Comparison of ENCODE assay signal across 1 cellular context in the genomic region with DNA sequence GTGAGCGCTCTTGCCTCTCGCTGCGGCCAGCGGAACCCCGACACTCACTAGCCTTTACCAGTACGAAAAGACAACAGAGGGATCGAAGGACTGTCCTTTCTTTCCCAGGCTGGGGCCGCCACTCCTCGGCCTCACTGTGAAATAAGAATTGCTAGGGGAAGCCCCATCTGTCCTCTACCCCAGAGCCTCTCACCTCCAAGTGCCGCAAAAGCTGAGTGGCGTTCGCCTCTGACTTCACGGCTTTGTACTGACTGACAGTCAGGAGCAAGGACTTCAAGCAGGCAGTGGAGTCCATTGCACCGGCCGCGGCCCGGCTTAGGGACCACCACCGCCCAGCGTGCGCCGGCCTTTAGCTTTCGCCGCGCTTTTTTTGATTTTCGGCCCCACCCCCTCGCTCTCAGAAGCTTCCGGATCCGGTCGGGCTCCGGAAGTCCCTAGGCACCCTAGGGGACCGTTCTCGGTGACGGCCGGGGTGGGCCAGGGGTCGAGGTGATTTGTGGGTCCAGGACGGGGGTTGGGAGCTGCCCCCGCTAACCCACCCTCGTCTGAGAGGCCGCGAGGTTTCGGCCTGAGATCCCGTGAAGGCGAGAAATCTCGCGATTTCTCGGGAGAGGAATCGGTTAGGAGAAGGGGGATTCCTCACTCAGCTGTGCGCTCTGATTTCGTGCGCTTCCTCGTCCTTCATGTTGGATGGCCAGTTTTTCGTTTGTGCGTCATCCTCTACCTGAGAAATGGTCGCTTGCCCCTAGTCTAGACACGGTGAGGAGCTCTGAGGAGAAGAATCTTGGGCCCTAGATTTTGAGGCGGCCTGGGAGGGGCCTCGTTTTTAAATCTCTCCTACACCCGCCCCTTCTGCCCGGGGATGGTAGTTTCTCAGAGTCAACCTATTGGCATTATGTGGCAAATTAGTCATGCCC.
TF ChIP-seq lines count a peak whose summit lies in the region.

A gene (minus strand): TSS at position 358 of the 917 bp plus-strand sequence. CDS start 63 bp downstream, at position 295.
A gene with protein sequence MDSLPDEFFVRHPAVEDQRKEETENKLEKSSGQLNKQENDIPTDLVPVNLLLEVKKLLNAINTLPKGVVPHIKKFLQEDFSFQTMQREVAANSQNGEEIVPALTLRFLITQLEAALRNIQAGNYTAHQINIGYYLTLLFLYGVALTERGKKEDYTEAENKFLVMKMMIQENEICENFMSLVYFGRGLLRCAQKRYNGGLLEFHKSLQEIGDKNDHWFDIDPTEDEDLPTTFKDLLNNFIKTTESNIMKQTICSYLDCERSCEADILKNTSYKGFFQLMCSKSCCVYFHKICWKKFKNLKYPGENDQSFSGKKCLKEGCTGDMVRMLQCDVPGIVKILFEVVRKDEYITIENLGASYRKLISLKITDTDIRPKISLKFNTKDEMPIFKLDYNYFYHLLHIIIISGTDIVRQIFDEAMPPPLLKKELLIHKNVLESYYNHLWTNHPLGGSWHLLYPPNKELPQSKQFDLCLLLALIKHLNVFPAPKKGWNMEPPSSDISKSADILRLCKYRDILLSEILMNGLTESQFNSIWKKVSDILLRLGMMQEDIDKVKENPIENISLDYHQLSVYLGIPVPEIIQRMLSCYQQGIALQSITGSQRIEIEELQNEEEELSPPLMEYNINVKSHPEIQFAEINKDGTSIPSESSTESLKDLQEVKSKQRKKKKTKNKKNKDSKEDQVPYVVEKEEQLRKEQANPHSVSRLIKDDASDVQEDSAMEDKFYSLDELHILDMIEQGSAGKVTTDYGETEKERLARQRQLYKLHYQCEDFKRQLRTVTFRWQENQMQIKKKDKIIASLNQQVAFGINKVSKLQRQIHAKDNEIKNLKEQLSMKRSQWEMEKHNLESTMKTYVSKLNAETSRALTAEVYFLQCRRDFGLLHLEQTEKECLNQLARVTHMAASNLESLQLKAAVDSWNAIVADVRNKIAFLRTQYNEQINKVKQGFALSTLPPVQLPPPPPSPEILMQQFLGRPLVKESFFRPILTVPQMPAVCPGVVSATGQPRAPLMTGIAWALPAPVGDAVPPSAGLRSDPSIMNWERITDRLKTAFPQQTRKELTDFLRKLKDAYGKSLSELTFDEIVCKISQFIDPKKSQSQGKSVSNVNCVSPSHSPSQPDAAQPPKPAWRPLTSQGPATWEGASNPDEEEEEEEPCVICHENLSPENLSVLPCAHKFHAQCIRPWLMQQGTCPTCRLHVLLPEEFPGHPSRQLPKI (plus strand): TSS at position 642 of the 917 bp plus-strand sequence. CDS start 15,685 bp downstream, outside the sequence.

TF ChIP-seq in HepG2, 621 proteins besides CTCF, POLR2A, EP300 and RAD21 (continued from another document and continues in another):
- TF ChIP-seq FOXM1 (CRISPR knock-in tag; IDR thresholded peaks at IDR 0.05) (peak; percentile 86; the same call in 1 of the 2 replicates), KDM4B (CRISPR knock-in tag; IDR thresholded peaks at IDR 0.05) (no peak), HES4 (CRISPR knock-in tag; IDR thresholded peaks at IDR 0.05; ENCODE audit: borderline replicate concordance) (no peak), NCOR1 (IDR thresholded peaks at IDR 0.05; ENCODE audit: borderline replicate concordance, low read length) (peak; percentile 30; the same call in 1 of the 2 replicates), CBX5 (CRISPR knock-in tag; IDR thresholded peaks at IDR 0.05; ENCODE audit: borderline replicate concordance) (0 out of 2 replicates have a peak, but pooled peaks have one; percentile 28), ZNF234 (CRISPR knock-in tag; conservative IDR thresholded peaks at IDR 0.05) (no peak), SRSF9 (IDR thresholded peaks at IDR 0.05; ENCODE audit: borderline replicate concordance, insufficient read depth, low read depth, low read length, poor library complexity, severe bottlenecking) (no peak), ZMYM2 (CRISPR knock-in tag; IDR thresholded peaks at IDR 0.05) (0 out of 2 replicates have a peak, but pooled peaks have one; percentile 47), HNF4G (IDR thresholded peaks at IDR 0.05; ENCODE audit: borderline replicate concordance, low read depth, low read length) (no peak), HNF4G (CRISPR knock-in tag; IDR thresholded peaks at IDR 0.05; ENCODE audit: borderline replicate concordance, low read depth) (peak; percentile 8; the same call in 1 of the 2 replicates), TCF7 (IDR thresholded peaks at IDR 0.05; ENCODE audit: low read depth) (no peak), SP5 (CRISPR knock-in tag; IDR thresholded peaks at IDR 0.05; ENCODE audit: borderline replicate concordance, low read depth) (peak; percentile 26; the same call in 1 of the 2 replicates), ATAD3A (CRISPR knock-in tag; IDR thresholded peaks at IDR 0.05) (no peak), ATF7 (IDR thresholded peaks at IDR 0.05) (no peak), ATF7 (CRISPR knock-in tag; IDR thresholded peaks at IDR 0.05) (no peak), EEA1 (CRISPR knock-in tag; IDR thresholded peaks at IDR 0.05; ENCODE audit: borderline replicate concordance) (0 out of 2 replicates have a peak, but pooled peaks have one; percentile 79), NFIB (CRISPR knock-in tag; IDR thresholded peaks at IDR 0.05; ENCODE audit: borderline replicate concordance) (0 out of 2 replicates have a peak, but pooled peaks have one; percentile 23), ASH2L (IDR thresholded peaks at IDR 0.05; ENCODE audit: insufficient read length, low read depth, low read length) (peak; percentile 96), ZNF160 (CRISPR knock-in tag; IDR thresholded peaks at IDR 0.05) (no peak; the same call in 1 of the 2 replicates), DNMT1 (CRISPR knock-in tag; IDR thresholded peaks at IDR 0.05) (no peak), RFXANK (CRISPR knock-in tag; IDR thresholded peaks at IDR 0.05) (no peak), AGO1 (IDR thresholded peaks at IDR 0.05; ENCODE audit: low read depth, low read length, poor library complexity, severe bottlenecking) (peak; percentile 43), ZNF124 (CRISPR knock-in tag; IDR thresholded peaks at IDR 0.05) (0 out of 2 replicates have a peak, but pooled peaks have one; percentile 50), TBX2 (CRISPR knock-in tag; IDR thresholded peaks at IDR 0.05; ENCODE audit: borderline replicate concordance) (peak; percentile 81; the same call in 1 of the 2 replicates), KDM5A (IDR thresholded peaks at IDR 0.05; ENCODE audit: borderline replicate concordance, low read length) (peak; percentile 89; the same call in 1 of the 2 replicates), ZNF296 (CRISPR knock-in tag; conservative IDR thresholded peaks at IDR 0.05) (no peak), ZNF556 (CRISPR knock-in tag; IDR thresholded peaks at IDR 0.05; ENCODE audit: borderline replicate concordance) (no peak), ZNF383 (CRISPR knock-in tag; IDR thresholded peaks at IDR 0.05; ENCODE audit: borderline replicate concordance) (no peak), MYC (CRISPR knock-in tag; IDR thresholded peaks at IDR 0.05; ENCODE audit: borderline replicate concordance) (peak; percentile 88), CHCHD3 (CRISPR knock-in tag; IDR thresholded peaks at IDR 0.05) (no peak), CAMTA2 (CRISPR knock-in tag; IDR thresholded peaks at IDR 0.05; ENCODE audit: borderline replicate concordance) (no peak), MYNN (CRISPR knock-in tag; IDR thresholded peaks at IDR 0.05; ENCODE audit: low read depth) (no peak), TARDBP (CRISPR knock-in tag; IDR thresholded peaks at IDR 0.05) (peak; percentile 81), SRF (IDR thresholded peaks at IDR 0.05; ENCODE audit: low read depth, low read length) (no peak), ELF4 (CRISPR knock-in tag; IDR thresholded peaks at IDR 0.05; ENCODE audit: borderline replicate concordance) (peak; percentile 77; the same call in 1 of the 2 replicates)
- TF ChIP-seq, protein P1, sequence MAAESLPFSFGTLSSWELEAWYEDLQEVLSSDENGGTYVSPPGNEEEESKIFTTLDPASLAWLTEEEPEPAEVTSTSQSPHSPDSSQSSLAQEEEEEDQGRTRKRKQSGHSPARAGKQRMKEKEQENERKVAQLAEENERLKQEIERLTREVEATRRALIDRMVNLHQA (CRISPR knock-in tag; IDR thresholded peaks at IDR 0.05) = no peak
- TF ChIP-seq, protein P2, sequence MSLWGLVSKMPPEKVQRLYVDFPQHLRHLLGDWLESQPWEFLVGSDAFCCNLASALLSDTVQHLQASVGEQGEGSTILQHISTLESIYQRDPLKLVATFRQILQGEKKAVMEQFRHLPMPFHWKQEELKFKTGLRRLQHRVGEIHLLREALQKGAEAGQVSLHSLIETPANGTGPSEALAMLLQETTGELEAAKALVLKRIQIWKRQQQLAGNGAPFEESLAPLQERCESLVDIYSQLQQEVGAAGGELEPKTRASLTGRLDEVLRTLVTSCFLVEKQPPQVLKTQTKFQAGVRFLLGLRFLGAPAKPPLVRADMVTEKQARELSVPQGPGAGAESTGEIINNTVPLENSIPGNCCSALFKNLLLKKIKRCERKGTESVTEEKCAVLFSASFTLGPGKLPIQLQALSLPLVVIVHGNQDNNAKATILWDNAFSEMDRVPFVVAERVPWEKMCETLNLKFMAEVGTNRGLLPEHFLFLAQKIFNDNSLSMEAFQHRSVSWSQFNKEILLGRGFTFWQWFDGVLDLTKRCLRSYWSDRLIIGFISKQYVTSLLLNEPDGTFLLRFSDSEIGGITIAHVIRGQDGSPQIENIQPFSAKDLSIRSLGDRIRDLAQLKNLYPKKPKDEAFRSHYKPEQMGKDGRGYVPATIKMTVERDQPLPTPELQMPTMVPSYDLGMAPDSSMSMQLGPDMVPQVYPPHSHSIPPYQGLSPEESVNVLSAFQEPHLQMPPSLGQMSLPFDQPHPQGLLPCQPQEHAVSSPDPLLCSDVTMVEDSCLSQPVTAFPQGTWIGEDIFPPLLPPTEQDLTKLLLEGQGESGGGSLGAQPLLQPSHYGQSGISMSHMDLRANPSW (CRISPR knock-in tag; IDR thresholded peaks at IDR 0.05; ENCODE audit: borderline replicate concordance) = 0 out of 2 replicates have a peak, but pooled peaks have one; percentile 56
- TF ChIP-seq, protein P3, sequence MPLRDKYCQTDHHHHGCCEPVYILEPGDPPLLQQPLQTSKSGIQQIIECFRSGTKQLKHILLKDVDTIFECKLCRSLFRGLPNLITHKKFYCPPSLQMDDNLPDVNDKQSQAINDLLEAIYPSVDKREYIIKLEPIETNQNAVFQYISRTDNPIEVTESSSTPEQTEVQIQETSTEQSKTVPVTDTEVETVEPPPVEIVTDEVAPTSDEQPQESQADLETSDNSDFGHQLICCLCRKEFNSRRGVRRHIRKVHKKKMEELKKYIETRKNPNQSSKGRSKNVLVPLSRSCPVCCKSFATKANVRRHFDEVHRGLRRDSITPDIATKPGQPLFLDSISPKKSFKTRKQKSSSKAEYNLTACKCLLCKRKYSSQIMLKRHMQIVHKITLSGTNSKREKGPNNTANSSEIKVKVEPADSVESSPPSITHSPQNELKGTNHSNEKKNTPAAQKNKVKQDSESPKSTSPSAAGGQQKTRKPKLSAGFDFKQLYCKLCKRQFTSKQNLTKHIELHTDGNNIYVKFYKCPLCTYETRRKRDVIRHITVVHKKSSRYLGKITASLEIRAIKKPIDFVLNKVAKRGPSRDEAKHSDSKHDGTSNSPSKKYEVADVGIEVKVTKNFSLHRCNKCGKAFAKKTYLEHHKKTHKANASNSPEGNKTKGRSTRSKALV (CRISPR knock-in tag; IDR thresholded peaks at IDR 0.05) = peak; percentile 75; the same call in 1 of the 2 replicates
- TF ChIP-seq, protein P4, sequence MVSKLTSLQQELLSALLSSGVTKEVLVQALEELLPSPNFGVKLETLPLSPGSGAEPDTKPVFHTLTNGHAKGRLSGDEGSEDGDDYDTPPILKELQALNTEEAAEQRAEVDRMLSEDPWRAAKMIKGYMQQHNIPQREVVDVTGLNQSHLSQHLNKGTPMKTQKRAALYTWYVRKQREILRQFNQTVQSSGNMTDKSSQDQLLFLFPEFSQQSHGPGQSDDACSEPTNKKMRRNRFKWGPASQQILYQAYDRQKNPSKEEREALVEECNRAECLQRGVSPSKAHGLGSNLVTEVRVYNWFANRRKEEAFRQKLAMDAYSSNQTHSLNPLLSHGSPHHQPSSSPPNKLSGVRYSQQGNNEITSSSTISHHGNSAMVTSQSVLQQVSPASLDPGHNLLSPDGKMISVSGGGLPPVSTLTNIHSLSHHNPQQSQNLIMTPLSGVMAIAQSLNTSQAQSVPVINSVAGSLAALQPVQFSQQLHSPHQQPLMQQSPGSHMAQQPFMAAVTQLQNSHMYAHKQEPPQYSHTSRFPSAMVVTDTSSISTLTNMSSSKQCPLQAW (CRISPR knock-in tag; IDR thresholded peaks at IDR 0.05) = peak; percentile 92; the same call in 1 of the 2 replicates
- TF ChIP-seq, protein P5, sequence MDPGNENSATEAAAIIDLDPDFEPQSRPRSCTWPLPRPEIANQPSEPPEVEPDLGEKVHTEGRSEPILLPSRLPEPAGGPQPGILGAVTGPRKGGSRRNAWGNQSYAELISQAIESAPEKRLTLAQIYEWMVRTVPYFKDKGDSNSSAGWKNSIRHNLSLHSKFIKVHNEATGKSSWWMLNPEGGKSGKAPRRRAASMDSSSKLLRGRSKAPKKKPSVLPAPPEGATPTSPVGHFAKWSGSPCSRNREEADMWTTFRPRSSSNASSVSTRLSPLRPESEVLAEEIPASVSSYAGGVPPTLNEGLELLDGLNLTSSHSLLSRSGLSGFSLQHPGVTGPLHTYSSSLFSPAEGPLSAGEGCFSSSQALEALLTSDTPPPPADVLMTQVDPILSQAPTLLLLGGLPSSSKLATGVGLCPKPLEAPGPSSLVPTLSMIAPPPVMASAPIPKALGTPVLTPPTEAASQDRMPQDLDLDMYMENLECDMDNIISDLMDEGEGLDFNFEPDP (CRISPR knock-in tag; conservative IDR thresholded peaks at IDR 0.05) = no peak
- TF ChIP-seq, protein P6, sequence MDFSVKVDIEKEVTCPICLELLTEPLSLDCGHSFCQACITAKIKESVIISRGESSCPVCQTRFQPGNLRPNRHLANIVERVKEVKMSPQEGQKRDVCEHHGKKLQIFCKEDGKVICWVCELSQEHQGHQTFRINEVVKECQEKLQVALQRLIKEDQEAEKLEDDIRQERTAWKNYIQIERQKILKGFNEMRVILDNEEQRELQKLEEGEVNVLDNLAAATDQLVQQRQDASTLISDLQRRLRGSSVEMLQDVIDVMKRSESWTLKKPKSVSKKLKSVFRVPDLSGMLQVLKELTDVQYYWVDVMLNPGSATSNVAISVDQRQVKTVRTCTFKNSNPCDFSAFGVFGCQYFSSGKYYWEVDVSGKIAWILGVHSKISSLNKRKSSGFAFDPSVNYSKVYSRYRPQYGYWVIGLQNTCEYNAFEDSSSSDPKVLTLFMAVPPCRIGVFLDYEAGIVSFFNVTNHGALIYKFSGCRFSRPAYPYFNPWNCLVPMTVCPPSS (IDR thresholded peaks at IDR 0.05) = no peak
- TF ChIP-seq, protein P7, sequence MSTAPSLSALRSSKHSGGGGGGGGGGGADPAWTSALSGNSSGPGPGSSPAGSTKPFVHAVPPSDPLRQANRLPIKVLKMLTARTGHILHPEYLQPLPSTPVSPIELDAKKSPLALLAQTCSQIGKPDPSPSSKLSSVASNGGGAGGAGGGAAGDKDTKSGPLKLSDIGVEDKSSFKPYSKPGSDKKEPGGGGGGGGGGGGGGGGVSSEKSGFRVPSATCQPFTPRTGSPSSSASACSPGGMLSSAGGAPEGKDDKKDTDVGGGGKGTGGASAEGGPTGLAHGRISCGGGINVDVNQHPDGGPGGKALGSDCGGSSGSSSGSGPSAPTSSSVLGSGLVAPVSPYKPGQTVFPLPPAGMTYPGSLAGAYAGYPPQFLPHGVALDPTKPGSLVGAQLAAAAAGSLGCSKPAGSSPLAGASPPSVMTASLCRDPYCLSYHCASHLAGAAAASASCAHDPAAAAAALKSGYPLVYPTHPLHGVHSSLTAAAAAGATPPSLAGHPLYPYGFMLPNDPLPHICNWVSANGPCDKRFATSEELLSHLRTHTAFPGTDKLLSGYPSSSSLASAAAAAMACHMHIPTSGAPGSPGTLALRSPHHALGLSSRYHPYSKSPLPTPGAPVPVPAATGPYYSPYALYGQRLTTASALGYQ (CRISPR knock-in tag; IDR thresholded peaks at IDR 0.05) = peak; percentile 59
